Comparison of ENCODE assay signal across 17 cellular contexts in the genomic region with DNA sequence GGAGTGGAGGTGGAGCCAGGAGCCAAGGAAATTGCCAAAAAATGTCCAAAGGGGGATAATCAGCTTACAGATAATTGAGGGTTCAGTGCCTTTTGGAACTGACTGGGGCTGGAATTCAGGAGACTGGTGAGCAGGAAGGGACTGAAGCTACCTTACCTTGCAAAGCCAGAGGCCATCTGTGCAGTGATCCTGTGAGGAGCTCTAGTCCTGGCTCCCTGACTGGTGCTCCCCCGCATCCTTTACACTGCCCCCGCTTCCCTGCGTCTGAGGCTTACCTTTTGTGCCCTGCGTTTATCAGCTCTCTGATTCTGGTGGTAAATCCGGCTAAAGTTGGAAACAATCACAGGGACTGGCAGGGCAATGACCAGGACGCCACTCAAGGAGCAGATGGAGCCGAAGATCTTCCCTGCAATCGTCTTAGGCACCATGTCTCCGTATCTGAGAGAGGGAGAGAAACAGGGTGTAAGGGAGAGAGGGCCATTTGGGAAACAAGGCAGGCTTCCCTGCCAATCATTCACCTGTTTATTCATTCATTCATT. TPM values are rescaled to one million over a fixed set of nuclear protein-coding genes. Genes with fewer than 3 reads are reported as not detected.
DNase-seq lines count a peak whose midpoint lies in the region; ATAC-seq and TF ChIP-seq lines count a peak whose summit lies in the region.
"Had no signal": no experiment of that assay in that cellular context is flagged by ENCODE, and none has a peak within 500 bp of the region (broad histone marks: within the 10 kb centered on the region; RNA-seq: fewer than 3 reads in every experiment).

No MANE protein-coding gene starts in this region.

- H3K36me3 Mint-ChIP-seq in neural crest cell (ENCODE audit: low read depth) (no peaks in the 10 kb centered on the region), Caco-2 (ENCODE audit: insufficient read depth, unreplicated experiment) (no peaks in the 10 kb centered on the region)
- peaks cover 0 to 9% (median 7%) of the 10 kb centered on the region in 3 donors for H3K36me3 Mint-ChIP-seq in naive thymus-derived CD8-positive, alpha-beta T cell
- H3K36me3 Mint-ChIP-seq: CD4-positive, CD25-positive, alpha-beta regulatory T cell had no signal

- H3K27me3 Mint-ChIP-seq in neural crest cell (ENCODE audit: low read depth) (peaks cover 51% of the 10 kb centered on the region), Caco-2 (ENCODE audit: insufficient read depth, unreplicated experiment) (no peaks in the 10 kb centered on the region)
- H3K27me3 Mint-ChIP-seq in naive thymus-derived CD8-positive, alpha-beta T cell = peaks cover 2 to 44% (median 5%) of the 10 kb centered on the region in 5 donors

- H3K27me3 ChIP-seq in Caco-2 (replicated peaks; ENCODE audit: control insufficient read depth, insufficient read depth, low read length) (no peaks in the 10 kb centered on the region), body of pancreas (no peaks in the 10 kb centered on the region)
- H3K27me3 ChIP-seq: BLaER1 had no signal

- H3K9me3 ChIP-seq in Caco-2 (no peaks in the 10 kb centered on the region), body of pancreas (no peaks in the 10 kb centered on the region)
- H3K9me3 ChIP-seq: BLaER1, HAP-1 had no signal

- H3K4me1 Mint-ChIP-seq in neural crest cell (no peaks in the 10 kb centered on the region), Caco-2 (ENCODE audit: low read depth, unreplicated experiment) (no peaks in the 10 kb centered on the region)
- no peaks in the 10 kb centered on the region for H3K4me1 Mint-ChIP-seq in naive thymus-derived CD8-positive, alpha-beta T cell
- H3K4me1 Mint-ChIP-seq: CD4-positive, CD25-positive, alpha-beta regulatory T cell had no signal

- H3K4me3 ChIP-seq in Caco-2 (ENCODE audit: low read depth, low read length) (no peak overlapping the region), body of pancreas (no peak overlapping the region)
- H3K4me3 ChIP-seq: BLaER1, HAP-1 had no signal

- BruUV-seq in Caco-2 (replicated peaks; lab: Mats Ljungman, UMichigan) = no TSS peak

- no peaks in the 10 kb centered on the region for H3K9me3 Mint-ChIP-seq in neural crest cell
- no peaks in the 10 kb centered on the region for H3K9me3 Mint-ChIP-seq in Caco-2 (ENCODE audit: unreplicated experiment)
- no peaks in the 10 kb centered on the region for H3K9me3 Mint-ChIP-seq in naive thymus-derived CD8-positive, alpha-beta T cell
- H3K9me3 Mint-ChIP-seq: CD4-positive, CD25-positive, alpha-beta regulatory T cell; HFFc6 had no signal

- no peak overlapping the region for H3K4me3 Mint-ChIP-seq in neural crest cell
- H3K4me3 Mint-ChIP-seq in Caco-2 (ENCODE audit: unreplicated experiment) = no peak overlapping the region
- no peak overlapping the region for H3K4me3 Mint-ChIP-seq in naive thymus-derived CD8-positive, alpha-beta T cell
- H3K4me3 Mint-ChIP-seq: CD4-positive, CD25-positive, alpha-beta regulatory T cell; HFFc6 had no signal

- 84 to 85% methylated on average over 9 of the region's 9 CpGs for WGBS in body of pancreas, 2 donors

- H3K27ac ChIP-seq in body of pancreas = no peak overlapping the region
- H3K27ac ChIP-seq: BLaER1 had no signal

- peak overlapping the region; percentile 23 for H3K27ac Mint-ChIP-seq in neural crest cell (ENCODE audit: unreplicated experiment)
- no peak overlapping the region for H3K27ac Mint-ChIP-seq in Caco-2 (ENCODE audit: unreplicated experiment)
- H3K27ac Mint-ChIP-seq in naive thymus-derived CD8-positive, alpha-beta T cell = no peak overlapping the region
- H3K27ac Mint-ChIP-seq: CD4-positive, CD25-positive, alpha-beta regulatory T cell; HFFc6 had no signal

- POLR2A ChIA-PET in Caco-2 (lab: Charles Lee) = no interaction called here
- POLR2A ChIA-PET in naive thymus-derived CD8-positive, alpha-beta T cell (lab: Charles Lee) = no interaction called here

- CTCF ChIA-PET in Caco-2 (lab: Charles Lee) = no interaction called here

- intact Hi-C loops in Caco-2 (cut with micrococcal nuclease; ENCODE audit: unreplicated experiment) = no loop called here
- intact Hi-C loops in body of pancreas (cut with DNase I) = no loop called here

- H3K4me1 ChIP-seq in Caco-2 = no peaks in the 10 kb centered on the region
- peaks cover 15% of the 10 kb centered on the region for H3K4me1 ChIP-seq in body of pancreas

- H3K36me3 ChIP-seq in Caco-2 (ENCODE audit: control insufficient read depth, insufficient read depth, low read length) = no peaks in the 10 kb centered on the region
- no peaks in the 10 kb centered on the region for H3K36me3 ChIP-seq in body of pancreas (replicated peaks in 1 of 2; ENCODE audit: insufficient read depth in 1 of 2, low read depth in 2 of 2)
- H3K36me3 ChIP-seq: BLaER1, HAP-1 had no signal

- no peak for ATAC-seq in body of pancreas
- no peak for ATAC-seq in naive thymus-derived CD8-positive, alpha-beta T cell

- TF ChIP-seq POLR2A in body of pancreas (IDR thresholded peaks at IDR 0.05) = no peak

- TF ChIP-seq CTCF in neural crest cell (conservative IDR thresholded peaks at IDR 0.05) (no peak), Caco-2 (IDR thresholded peaks at IDR 0.05; ENCODE audit: insufficient read depth in 1 of 2, low read depth in 1 of 2, low read length in 1 of 2, severe bottlenecking in 1 of 2, unreplicated experiment in 1 of 2) (no peak), body of pancreas (IDR thresholded peaks at IDR 0.05) (no peak)

- DNase-seq in D341Med (ENCODE audit: low spot score) = peak; percentile 41
- peak; percentile 73 for DNase-seq in NCI-H82 (lab: John Stamatoyannopoulos, UW)
- DNase-seq in cerebellum (ENCODE audit: low spot score) = peak; percentile 78
- no peak for DNase-seq in neural crest cell (ENCODE audit: low read depth, low spot score)
- DNase-seq in Caco-2 = no peak
- DNase-seq in body of pancreas = no peak
- DNase-seq in naive thymus-derived CD8-positive, alpha-beta T cell = no peak
- no peak for DNase-seq in central memory CD4-positive, alpha-beta T cell
- DNase-seq: 8988T; AML-193; Calu3; CD4-positive, CD25-positive, alpha-beta regulatory T cell; DMS79; GOT3; HFFc6 had no signal

RNA-seq across cellular contexts. Expression of gene DDX20, which starts 31.0 kb away (rescaled TPM):
- total RNA-seq in cerebellum = 19.6 TPM
- total RNA-seq in neural crest cell = 25.7 and 26.7 TPM in 2 replicates
- 10.4 and 11.6 TPM in 2 replicates for total RNA-seq in Caco-2 (2022)
- total RNA-seq in body of pancreas = 10 to 100 TPM in 1 of 2 donors, 1 to 10 TPM in 1; 5.7 to 34.3 TPM
- 10 to 100 TPM; 18.9 to 24.2 TPM for total RNA-seq in naive thymus-derived CD8-positive, alpha-beta T cell
- 10 to 100 TPM in 2 of 3 donors, 1 to 10 TPM in 1; 8.0 to 12.7 (median 10.0) TPM for polyA plus RNA-seq in naive thymus-derived CD8-positive, alpha-beta T cell

RNA-seq across cellular contexts. Expression of gene INKA2, which starts 47.5 kb away (rescaled TPM):
- total RNA-seq in cerebellum (15.9 TPM), neural crest cell (2.7 and 3.5 TPM in 2 replicates), Caco-2 (2022) (5.8 and 8.5 TPM in 2 replicates), body of pancreas (1 to 10 TPM in 1 of 2 donors, not detected in 1; 1.0 TPM)
- total RNA-seq in naive thymus-derived CD8-positive, alpha-beta T cell = under 1 TPM; 0.70 to 0.77 TPM
- not detected for polyA plus RNA-seq in naive thymus-derived CD8-positive, alpha-beta T cell
- total RNA-seq: Calu3; CD4-positive, CD25-positive, alpha-beta regulatory T cell had no signal

Comparison
In these comparisons a context has a peak if more than half of its experiments do, and no peak if none do; other contexts are left out.
1. DNase-seq: peak in D341Med (single experiment), NCI-H82 (single experiment) and cerebellum (single experiment); none in neural crest cell (single experiment), Caco-2 (0 of 2), body of pancreas (0 of 4), naive thymus-derived CD8-positive, alpha-beta T cell (0 of 10) and central memory CD4-positive, alpha-beta T cell (single experiment).